ENCODE assay signal across 11 cellular contexts in genomic region chr3:183536238-183536880, GRCh38. TPM values are rescaled to one million over a fixed set of nuclear protein-coding genes. Genes with fewer than 3 reads are reported as not detected.
DNase-seq lines count a peak whose midpoint lies in the region; ATAC-seq, FAIRE-seq and TF ChIP-seq lines count a peak whose summit lies in the region.
"Had no signal": no experiment of that assay in that cellular context is flagged by ENCODE, and none has a peak within 500 bp of the region (broad histone marks: within the 10 kb centered on the region; RNA-seq: fewer than 3 reads in every experiment).

No MANE protein-coding gene starts in this region.

- no peak overlapping the region for H3K4me3 Mint-ChIP-seq in endodermal cell
- no peak overlapping the region for H3K4me3 Mint-ChIP-seq in CD8-positive, alpha-beta memory T cell

- H3K36me3 ChIP-seq in endodermal cell (ENCODE audit: control insufficient read depth, insufficient read depth, low read length), result no peaks in the 10 kb centered on the region
- H3K36me3 ChIP-seq in CD8-positive, alpha-beta memory T cell (ENCODE audit: insufficient read depth, low read length), result no peaks in the 10 kb centered on the region

- no peaks in the 10 kb centered on the region for H3K36me3 Mint-ChIP-seq in endodermal cell (ENCODE audit: low read depth)
- H3K36me3 Mint-ChIP-seq in CD8-positive, alpha-beta memory T cell, result peaks cover 0 to 26% (median 7%) of the 10 kb centered on the region in 3 donors

- POLR2A ChIA-PET in CD8-positive, alpha-beta memory T cell (lab: Charles Lee), result no interaction called here

- H3K4me3 ChIP-seq in endodermal cell (ENCODE audit: low read length), result no peak overlapping the region
- no peak overlapping the region for H3K4me3 ChIP-seq in CD8-positive, alpha-beta memory T cell (ENCODE audit: low read length)

- no peak overlapping the region for H3K27ac Mint-ChIP-seq in endodermal cell
- peak overlapping the region in 2 of 8 donors; percentile 13 to 53 for H3K27ac Mint-ChIP-seq in CD8-positive, alpha-beta memory T cell

- peaks cover 4% of the 10 kb centered on the region for H3K9me3 ChIP-seq in endodermal cell (ENCODE audit: control insufficient read depth, low read length)
- H3K9me3 ChIP-seq in CD8-positive, alpha-beta memory T cell (ENCODE audit: low read length), result no peaks in the 10 kb centered on the region

- TF ChIP-seq CTCF in endodermal cell (conservative IDR thresholded peaks at IDR 0.05), result peak; percentile 56

- no peaks in the 10 kb centered on the region for H3K27me3 ChIP-seq in endodermal cell (ENCODE audit: control insufficient read depth, insufficient read depth, low read length, poor library complexity, severe bottlenecking)
- no peaks in the 10 kb centered on the region for H3K27me3 ChIP-seq in CD8-positive, alpha-beta memory T cell (ENCODE audit: insufficient read depth, low read length, poor library complexity, severe bottlenecking)

- H3K27ac ChIP-seq in endodermal cell (ENCODE audit: low read depth, low read length), result no peak overlapping the region
- H3K27ac ChIP-seq in CD8-positive, alpha-beta memory T cell (ENCODE audit: low read depth, low read length), result no peak overlapping the region

- DNase-seq in GM18507 (ENCODE audit: extremely low spot score, insufficient read length, low read depth) (no peak), endodermal cell (peak; percentile 55), cortex of kidney (lab: John Stamatoyannopoulos, UW) (no peak), urothelium cell line (ENCODE audit: low spot score) (no peak), middle frontal gyrus (ENCODE audit: extremely low spot score, low spot score) (no peak)
- no peak for DNase-seq in CD8-positive, alpha-beta memory T cell
- DNase-seq: activated CD4-positive, alpha-beta T cell treated with anti-CD3 and anti-CD28 coated beads for 48 hours; foreskin melanocyte had no signal

- FAIRE-seq in GM18507 (lab: Jason Lieb, UNC), result peak; percentile 81
- no peak for FAIRE-seq in urothelium cell line (lab: Jason Lieb, UNC)

- peaks cover 14% of the 10 kb centered on the region for H3K4me1 Mint-ChIP-seq in endodermal cell
- H3K4me1 Mint-ChIP-seq in CD8-positive, alpha-beta memory T cell, result peaks cover 39 to 79% (median 60%) of the 10 kb centered on the region in 3 donors

- H3K27me3 Mint-ChIP-seq in endodermal cell (ENCODE audit: insufficient read depth), result peaks cover 24% of the 10 kb centered on the region
- H3K27me3 Mint-ChIP-seq in CD8-positive, alpha-beta memory T cell, result peaks cover 0 to 1% of the 10 kb centered on the region in 2 donors

- H3K9ac ChIP-seq in endodermal cell (ENCODE audit: extremely low read depth, low read length, poor library complexity, severe bottlenecking), result no peak overlapping the region

- ATAC-seq in GM21423 (IDR thresholded peaks at IDR 0.05; ENCODE audit: unreplicated experiment) (peak; percentile 62), HG03196 (IDR thresholded peaks at IDR 0.05; ENCODE audit: unreplicated experiment) (peak; percentile 73)

- 92 to 97% methylated on average over 9 of the region's 9 CpGs for WGBS in endodermal cell (ENCODE audit: insufficient coverage in 1 of 2, insufficient read length in 1 of 2), 2 experiments

- H3K9me3 Mint-ChIP-seq in endodermal cell, result no peaks in the 10 kb centered on the region
- no peaks in the 10 kb centered on the region for H3K9me3 Mint-ChIP-seq in CD8-positive, alpha-beta memory T cell

- H3K4me1 ChIP-seq in endodermal cell (ENCODE audit: control insufficient read depth, insufficient read depth, low read length), result no peaks in the 10 kb centered on the region
- H3K4me1 ChIP-seq in CD8-positive, alpha-beta memory T cell (ENCODE audit: insufficient read depth, low read length), result peaks cover 34% of the 10 kb centered on the region

- CTCF ChIA-PET in CD8-positive, alpha-beta memory T cell (lab: Charles Lee), result no interaction called here

RNA-seq across cellular contexts. Expression of gene KLHL6, which starts 19.1 kb away (rescaled TPM):
- total RNA-seq in endodermal cell, result under 1 TPM; 0.33 to 0.40 TPM
- 0.36 TPM for polyA plus RNA-seq in endodermal cell (2013, experiment 1 of 2)
- 0.58 TPM for polyA plus RNA-seq in endodermal cell (2013, experiment 2 of 2)
- 10 to 100 TPM; 31.0 to 31.3 TPM for total RNA-seq in CD8-positive, alpha-beta memory T cell
- polyA plus RNA-seq in CD8-positive, alpha-beta memory T cell, result 9.1 TPM
- total RNA-seq: NCI-H460 had no signal

Comparison
In these comparisons a context has a peak if more than half of its experiments do, and no peak if none do; other contexts are left out.
1. RNA of gene KLHL6, which starts 19.1 kb away (total RNA-seq): 31.0 to 31.3 TPM in CD8-positive, alpha-beta memory T cell; 0.33 to 0.40 TPM in endodermal cell; every median in the first group is over 10 times any median in the second.